Comparison of ENCODE assay signal across 14 cellular contexts in genomic region chr4:165612936-165613335, GRCh38.
DNase-seq lines count a peak whose midpoint lies in the region; ATAC-seq and FAIRE-seq lines count a peak whose summit lies in the region.
"Had no signal": no experiment of that assay in that cellular context is flagged by ENCODE, and none has a peak within 500 bp of the region (broad histone marks: within the 10 kb centered on the region; RNA-seq: fewer than 3 reads in every experiment).

No MANE protein-coding gene starts in this region.

- intact Hi-C loops in aorta (cut with DNase I): no loop called here

- H2AK5ac ChIP-seq in mesendoderm (ENCODE audit: low read length): no peak overlapping the region

- no peak overlapping the region for H3K18ac ChIP-seq in mesendoderm (ENCODE audit: low read length)

- H3K4me3 ChIP-seq in mesendoderm (ENCODE audit: low read length): no peak overlapping the region
- no peak overlapping the region for H3K4me3 ChIP-seq in aorta (ENCODE audit: low read length in 2 of 2)

- H3K4ac ChIP-seq in mesendoderm (ENCODE audit: low read depth, low read length): no peak overlapping the region

- no CpG with 5 or more reads among the region's 1 CpG for WGBS in mesendoderm (ENCODE audit: extremely low coverage, insufficient coverage, low lambda C conversion rate)
- WGBS in aorta, 2 donors: 48 to 51% methylated on average over 1 of the region's 1 CpG

- H3K4me2 ChIP-seq in mesendoderm (ENCODE audit: low read length): no peak overlapping the region

- no peaks in the 10 kb centered on the region for H3K36me3 Mint-ChIP-seq in activated T-cell treated with anti-CD3 and anti-CD28 coated beads, Interleukin-2, amount 50 U/mL, for 72 hours (ENCODE audit: insufficient read depth in 2 of 2)
- H3K36me3 Mint-ChIP-seq: activated naive CD4-positive, alpha-beta T cell treated with anti-CD3 and anti-CD28 coated beads, Interleukin-2, amount 50 U/mL, for 72 hours had no signal

- H3K36me3 ChIP-seq in mesendoderm (ENCODE audit: control insufficient read depth, insufficient read depth, low read length): no peaks in the 10 kb centered on the region
- H3K36me3 ChIP-seq in aorta (ENCODE audit: control insufficient read depth in 1 of 2, insufficient read depth in 2 of 2, low read length in 1 of 2): no peaks in the 10 kb centered on the region

- no peak overlapping the region for H2BK15ac ChIP-seq in mesendoderm (replicated peaks; ENCODE audit: low read depth)

- no peak overlapping the region for H3K56ac ChIP-seq in mesendoderm (ENCODE audit: low read length)

- no peaks in the 10 kb centered on the region for H3K79me1 ChIP-seq in mesendoderm (ENCODE audit: low read length)

- FAIRE-seq in frontal cortex (lab: Jason Lieb, UNC): no peak
- FAIRE-seq: endometrium, kidney, TTC549 had no signal

- H3K9me3 Mint-ChIP-seq in activated T-cell treated with anti-CD3 and anti-CD28 coated beads, Interleukin-2, amount 50 U/mL, for 72 hours: peaks cover 0 to 3% of the 10 kb centered on the region in 2 donors

- H4K8ac ChIP-seq in mesendoderm (ENCODE audit: low read depth, low read length): no peak overlapping the region

- H3K9me3 ChIP-seq in aorta (ENCODE audit: control insufficient read depth, low read length): no peaks in the 10 kb centered on the region

- H4K5ac ChIP-seq in mesendoderm (ENCODE audit: low read length): no peak overlapping the region

- no peak overlapping the region for H3K9ac ChIP-seq in mesendoderm (ENCODE audit: low read length)
- H3K9ac ChIP-seq: parathyroid adenoma had no signal

- no peaks in the 10 kb centered on the region for H3K27me3 ChIP-seq in mesendoderm (ENCODE audit: insufficient read depth, low read length, poor library complexity)
- no peaks in the 10 kb centered on the region for H3K27me3 ChIP-seq in aorta (ENCODE audit: control insufficient read depth in 1 of 2, insufficient read depth in 2 of 2, low read length in 1 of 2)

- H3K4me3 Mint-ChIP-seq in activated T-cell treated with anti-CD3 and anti-CD28 coated beads, Interleukin-2, amount 50 U/mL, for 72 hours: no peak overlapping the region

- H3K27ac Mint-ChIP-seq in activated T-cell treated with anti-CD3 and anti-CD28 coated beads, Interleukin-2, amount 50 U/mL, for 72 hours: no peak overlapping the region
- H3K27ac Mint-ChIP-seq: activated naive CD4-positive, alpha-beta T cell treated with anti-CD3 and anti-CD28 coated beads, Interleukin-2, amount 50 U/mL, for 72 hours had no signal

- no peaks in the 10 kb centered on the region for H3K4me1 Mint-ChIP-seq in activated T-cell treated with anti-CD3 and anti-CD28 coated beads, Interleukin-2, amount 50 U/mL, for 72 hours (ENCODE audit: low read depth)

- no peak overlapping the region for H3K23ac ChIP-seq in mesendoderm (ENCODE audit: low read length)

- H2BK5ac ChIP-seq in mesendoderm (ENCODE audit: low read length): no peak overlapping the region

- ATAC-seq in activated T-cell treated with anti-CD3 and anti-CD28 coated beads, Interleukin-2, amount 50 U/mL, for 72 hours (replicated peaks in 1 of 2): peak; percentile 27 to 67
- ATAC-seq in GM21825 (IDR thresholded peaks at IDR 0.05; ENCODE audit: unreplicated experiment) (peak; percentile 88), HG03354 (IDR thresholded peaks at IDR 0.05; ENCODE audit: poor library complexity, severe bottlenecking, unreplicated experiment) (peak; percentile 98), aorta (ENCODE audit: low FRiP score) (no peak)

- H3K4me1 ChIP-seq in mesendoderm (ENCODE audit: control insufficient read depth, low read depth, low read length) (no peaks in the 10 kb centered on the region), aorta (ENCODE audit: control insufficient read depth in 1 of 2, insufficient read depth in 2 of 2, low read length in 2 of 2) (no peaks in the 10 kb centered on the region)
- H3K4me1 ChIP-seq: parathyroid adenoma had no signal

- no peak overlapping the region for H2BK120ac ChIP-seq in mesendoderm (ENCODE audit: low read depth, low read length)

- H3K27me3 Mint-ChIP-seq in activated T-cell treated with anti-CD3 and anti-CD28 coated beads, Interleukin-2, amount 50 U/mL, for 72 hours (ENCODE audit: low read depth): no peaks in the 10 kb centered on the region

- no peaks in the 10 kb centered on the region for H3K79me2 ChIP-seq in mesendoderm (ENCODE audit: control insufficient read depth, insufficient read depth, low read length)
- H3K79me2 ChIP-seq: parathyroid adenoma had no signal

- no peak overlapping the region for H3K27ac ChIP-seq in mesendoderm (ENCODE audit: low read depth, low read length)
- H3K27ac ChIP-seq in aorta (ENCODE audit: low read depth in 1 of 2, low read length in 2 of 2): no peak overlapping the region
- H3K27ac ChIP-seq: parathyroid adenoma had no signal

- DNase-seq in activated T-cell treated with anti-CD3 and anti-CD28 coated beads, Interleukin-2, amount 50 U/mL, for 72 hours: no peak
- DNase-seq in activated T-cell treated with anti-CD3 and anti-CD28 coated beads, Interleukin-2, amount 50 U/mL, for 48 hours: no peak
- peak; percentile 82 for DNase-seq in mesendoderm
- DNase-seq in frontal cortex (ENCODE audit: low spot score in 2 of 2): no peak
- no peak for DNase-seq in aorta
- no peak for DNase-seq in NCI-H1048 (lab: John Stamatoyannopoulos, UW)
- DNase-seq: IMR-90, kidney had no signal
